ENCODE assay signal across 10 cellular contexts in genomic region chr4:183636923-183637322, GRCh38. TPM values are rescaled to one million over a fixed set of nuclear protein-coding genes. Genes with fewer than 3 reads are reported as not detected.
DNase-seq lines count a peak whose midpoint lies in the region; ATAC-seq and TF ChIP-seq lines count a peak whose summit lies in the region.
"Had no signal": no experiment of that assay in that cellular context is flagged by ENCODE, and none has a peak within 500 bp of the region (broad histone marks: within the 10 kb centered on the region; RNA-seq: fewer than 3 reads in every experiment).

No MANE protein-coding gene starts in this region.

- no peak overlapping the region for H4K8ac ChIP-seq in H9 (replicated peaks; ENCODE audit: insufficient read length, low read depth, low read length)

- H3K4me1 Mint-ChIP-seq in H9, result peaks cover 31 to 34% of the 10 kb centered on the region in 2 experiments
- H3K4me1 Mint-ChIP-seq in stimulated activated effector memory CD8-positive, alpha-beta T cell treated with anti-CD3 and anti-CD28 coated beads, Interleukin-12 subunit alpha, Interleukin-12 subunit beta, amount 100 ng/mL, for 72 hours, result peaks cover 12% of the 10 kb centered on the region

- H3K27me3 ChIP-seq in H9 (ENCODE audit: insufficient read depth, low read length), result no peaks in the 10 kb centered on the region

- no peak overlapping the region for H3K23ac ChIP-seq in H9 (ENCODE audit: insufficient read length, low read depth, low read length)

- no peaks in the 10 kb centered on the region for H3K79me1 ChIP-seq in H9 (ENCODE audit: insufficient read depth, low read depth, low read length, poor library complexity, severe bottlenecking)

- no peak overlapping the region for H3K18ac ChIP-seq in H9 (ENCODE audit: insufficient read length, low read depth, low read length)

- peak overlapping the region in 2 of 3 experiments; percentile 36 to 72; a peak in 3 of 7 replicates for H3K27ac Mint-ChIP-seq in H9
- H3K27ac Mint-ChIP-seq in stimulated activated effector memory CD8-positive, alpha-beta T cell treated with anti-CD3 and anti-CD28 coated beads, Interleukin-12 subunit alpha, Interleukin-12 subunit beta, amount 100 ng/mL, for 72 hours, result no peak overlapping the region

- H2AFZ ChIP-seq in H9 (ENCODE audit: low read length), result no peak overlapping the region

- H2BK15ac ChIP-seq in H9 (ENCODE audit: low read depth, low read length), result no peak overlapping the region

- no CpG with 5 or more reads among the region's 5 CpGs for WGBS in H9 (ENCODE audit: extremely low coverage, insufficient read length, low lambda C conversion rate)

- no peaks in the 10 kb centered on the region for H3K23me2 ChIP-seq in H9 (ENCODE audit: insufficient read length, low read depth, low read length, poor library complexity, severe bottlenecking)

- no peak overlapping the region for H4K91ac ChIP-seq in H9 (ENCODE audit: insufficient read length, low read depth, low read length)

- H3K4me3 ChIP-seq in WI38 (ENCODE audit: low read depth, low read length) (peak overlapping the region; percentile 25), fibroblast of the aortic adventitia (ENCODE audit: low read depth, low read length) (peak overlapping the region; percentile 9)
- H3K4me3 ChIP-seq: psoas muscle had no signal

- TF ChIP-seq CTCF in H9 (conservative IDR thresholded peaks at IDR 0.05) (no peak), WI38 (IDR thresholded peaks at IDR 0.05; ENCODE audit: low read depth, low read length) (no peak), fibroblast of the aortic adventitia (IDR thresholded peaks at IDR 0.05; ENCODE audit: insufficient read depth, low read length) (no peak)

- no peaks in the 10 kb centered on the region for H3K9me3 Mint-ChIP-seq in H9
- H3K9me3 Mint-ChIP-seq in stimulated activated effector memory CD8-positive, alpha-beta T cell treated with anti-CD3 and anti-CD28 coated beads, Interleukin-12 subunit alpha, Interleukin-12 subunit beta, amount 100 ng/mL, for 72 hours, result no peaks in the 10 kb centered on the region

- no peaks in the 10 kb centered on the region; the same call in 1 of the 2 replicates for H3K4me1 ChIP-seq in H9 (ENCODE audit: insufficient read depth, low read length)
- H3K4me1 ChIP-seq: psoas muscle had no signal

- DNase-seq in H9 (no peak), fibroblast of the aortic adventitia (ENCODE audit: low read depth) (peak; percentile 81), NCI-H187 (lab: John Stamatoyannopoulos, UW) (no peak), AG08396 (ENCODE audit: low spot score) (no peak), SKM-1 (lab: John Stamatoyannopoulos, UW; ENCODE audit: unreplicated experiment) (no peak)
- no peak for DNase-seq in stimulated activated effector memory CD8-positive, alpha-beta T cell treated with anti-CD3 and anti-CD28 coated beads, Interleukin-12 subunit alpha, Interleukin-12 subunit beta, amount 100 ng/mL, for 72 hours (ENCODE audit: low spot score in 2 of 2)
- DNase-seq: NCI-H1436 treated with DMSO at 0.1 percent for 48 hours, psoas muscle had no signal

- H3K14ac ChIP-seq in H9 (ENCODE audit: insufficient read depth, low read length), result no peak overlapping the region

- H2BK20ac ChIP-seq in H9 (ENCODE audit: low read depth, low read length, poor library complexity, severe bottlenecking), result no peak overlapping the region

- ATAC-seq in stimulated activated effector memory CD8-positive, alpha-beta T cell treated with anti-CD3 and anti-CD28 coated beads, Interleukin-12 subunit alpha, Interleukin-12 subunit beta, amount 100 ng/mL, for 72 hours, result no peak
- no peak for ATAC-seq in GM18873 (IDR thresholded peaks at IDR 0.05; ENCODE audit: low FRiP score, unreplicated experiment)
- ATAC-seq: psoas muscle had no signal

- H3T11ph ChIP-seq in H9 (ENCODE audit: low read length), result no peak overlapping the region

- H2BK5ac ChIP-seq in H9 (ENCODE audit: insufficient read length, low read length), result no peak overlapping the region

- H3K9ac ChIP-seq in H9 (ENCODE audit: extremely low read depth, insufficient read length, low read length), result no peak overlapping the region

- H3K79me2 ChIP-seq in H9 (ENCODE audit: insufficient read depth, low read length), result no peaks in the 10 kb centered on the region

- no peak overlapping the region for H2BK12ac ChIP-seq in H9 (ENCODE audit: insufficient read length, low read depth, low read length)

- no peaks in the 10 kb centered on the region for H3K27me3 Mint-ChIP-seq in H9 (ENCODE audit: low read depth)

- H3K4ac ChIP-seq in H9 (ENCODE audit: low read depth, low read length), result no peak overlapping the region

- no peak overlapping the region for H2AK5ac ChIP-seq in H9 (ENCODE audit: insufficient read length, low read length)

- H4K5ac ChIP-seq in H9 (ENCODE audit: insufficient read length, low read depth, low read length), result no peak overlapping the region

- no peak overlapping the region for H3K4me3 Mint-ChIP-seq in H9
- H3K4me3 Mint-ChIP-seq in stimulated activated effector memory CD8-positive, alpha-beta T cell treated with anti-CD3 and anti-CD28 coated beads, Interleukin-12 subunit alpha, Interleukin-12 subunit beta, amount 100 ng/mL, for 72 hours, result peak overlapping the region; percentile 4

- peaks cover 0 to 5% (median 0%) of the 10 kb centered on the region in 3 experiments; a peak in 3 of 7 replicates for H3K36me3 Mint-ChIP-seq in H9 (ENCODE audit: insufficient read depth in 1 of 3, low read depth in 3 of 3)
- peaks cover 10% of the 10 kb centered on the region for H3K36me3 Mint-ChIP-seq in stimulated activated effector memory CD8-positive, alpha-beta T cell treated with anti-CD3 and anti-CD28 coated beads, Interleukin-12 subunit alpha, Interleukin-12 subunit beta, amount 100 ng/mL, for 72 hours

- H2BK120ac ChIP-seq in H9 (ENCODE audit: low read depth, low read length, poor library complexity, severe bottlenecking), result no peak overlapping the region

- no peak overlapping the region for H3K56ac ChIP-seq in H9 (ENCODE audit: insufficient read length, low read depth, low read length)

- H3K4me2 ChIP-seq in H9 (ENCODE audit: insufficient read depth, insufficient read length, low read length), result no peak overlapping the region

- no peaks in the 10 kb centered on the region for H3K9me3 ChIP-seq in H9 (ENCODE audit: control insufficient read depth, low read depth, low read length)
- H3K9me3 ChIP-seq: psoas muscle had no signal

- H3K27ac ChIP-seq in H9 (ENCODE audit: insufficient read length, low read depth, low read length), result peak overlapping the region; percentile 45
- H3K27ac ChIP-seq: psoas muscle had no signal

- H4K20me1 ChIP-seq in H9 (ENCODE audit: control insufficient read depth, insufficient read depth, insufficient read length), result no peaks in the 10 kb centered on the region

RNA-seq across cellular contexts. Expression of gene RWDD4, which starts 22.1 kb away (rescaled TPM):
- 17.8 and 19.3 TPM in 2 replicates for total RNA-seq in H9 (2021)
- 10.0 and 43.7 TPM in 2 replicates for total RNA-seq in fibroblast of the aortic adventitia (ENCODE audit: low replicate concordance)

RNA-seq across cellular contexts. Expression of gene TRAPPC11, which starts 22.2 kb away (rescaled TPM):
- total RNA-seq in H9 (2021) (24.1 and 32.2 TPM in 2 replicates), fibroblast of the aortic adventitia (ENCODE audit: low replicate concordance) (51.5 and 319 TPM in 2 replicates)
